Comparison of ENCODE assay signal across 7 cellular contexts in genomic region chr5:138352722-138353549, GRCh38. TPM values are rescaled to one million over a fixed set of nuclear protein-coding genes. Genes with fewer than 3 reads are reported as not detected.
DNase-seq lines count a peak whose midpoint lies in the region; ATAC-seq and TF ChIP-seq lines count a peak whose summit lies in the region.

No MANE protein-coding gene starts in this region.

- intact Hi-C loops in activated CD4-positive, alpha-beta T cell treated with anti-CD3 and anti-CD28 coated beads, Interleukin-2, amount 10 ng/mL, durations not matched to agents 24 days and 14 days (cut with micrococcal nuclease) = loop anchor here (1.0 to 2.0 kb wide), 4 partner anchors 15 to 222 kb away; partner anchors contain the start of genes CDC23, ETF1, FAM53C and HSPA9
- intact Hi-C loops in lower lobe of right lung (cut with DNase I) = no loop called here

- H3K9me3 Mint-ChIP-seq in activated CD4-positive, alpha-beta T cell treated with anti-CD3 and anti-CD28 coated beads, Interleukin-2, amount 10 ng/mL, durations not matched to agents 24 days and 14 days = peaks cover 4% of the 10 kb centered on the region

- H3K9me3 ChIP-seq in lower lobe of right lung = no peaks in the 10 kb centered on the region

- H3K27ac Mint-ChIP-seq in activated CD4-positive, alpha-beta T cell treated with anti-CD3 and anti-CD28 coated beads, Interleukin-2, amount 10 ng/mL, durations not matched to agents 24 days and 14 days = peak overlapping the region; percentile 95

- peaks cover 15% of the 10 kb centered on the region for H3K36me3 ChIP-seq in lower lobe of right lung

- no peaks in the 10 kb centered on the region for H3K27me3 ChIP-seq in lower lobe of right lung (ENCODE audit: low read depth)

- TF ChIP-seq CTCF in lower lobe of right lung (IDR thresholded peaks at IDR 0.05) = peak; percentile 44

- peak overlapping the region; percentile 98 for H3K27ac ChIP-seq in lower lobe of right lung

- peaks cover 29% of the 10 kb centered on the region for H3K4me1 ChIP-seq in lower lobe of right lung

- peak overlapping the region; percentile 95 for H3K4me3 Mint-ChIP-seq in activated CD4-positive, alpha-beta T cell treated with anti-CD3 and anti-CD28 coated beads, Interleukin-2, amount 10 ng/mL, durations not matched to agents 24 days and 14 days

- DNase-seq in NCI-H146 (lab: John Stamatoyannopoulos, UW) = peak; percentile 65
- peak; percentile 93 for DNase-seq in activated CD4-positive, alpha-beta T cell treated with anti-CD3 and anti-CD28 coated beads, Interleukin-2, amount 10 ng/mL, durations not matched to agents 24 days and 14 days
- DNase-seq in dermis blood vessel endothelial cell = peak; percentile 67
- peak; percentile 78 for DNase-seq in lower lobe of right lung
- peak; percentile 43 to 52 (median 48) for DNase-seq in stimulated activated CD4-positive, alpha-beta T cell treated with anti-CD3 and anti-CD28 coated beads, TNF-alpha, amount 100 ng/mL, for 4 hours (ENCODE audit: low read depth in 3 of 3)

- peaks cover 10% of the 10 kb centered on the region for H3K36me3 Mint-ChIP-seq in activated CD4-positive, alpha-beta T cell treated with anti-CD3 and anti-CD28 coated beads, Interleukin-2, amount 10 ng/mL, durations not matched to agents 24 days and 14 days (ENCODE audit: low read depth)

- no peaks in the 10 kb centered on the region for H3K27me3 Mint-ChIP-seq in activated CD4-positive, alpha-beta T cell treated with anti-CD3 and anti-CD28 coated beads, Interleukin-2, amount 10 ng/mL, durations not matched to agents 24 days and 14 days

- peaks cover 36% of the 10 kb centered on the region for H3K4me1 Mint-ChIP-seq in activated CD4-positive, alpha-beta T cell treated with anti-CD3 and anti-CD28 coated beads, Interleukin-2, amount 10 ng/mL, durations not matched to agents 24 days and 14 days

- ATAC-seq in GM18499 (IDR thresholded peaks at IDR 0.05; ENCODE audit: insufficient read depth, unreplicated experiment) = peak; percentile 19
- ATAC-seq in HG02588 (IDR thresholded peaks at IDR 0.05; ENCODE audit: unreplicated experiment) = peak; percentile 44
- peak; percentile 77 to 80 for ATAC-seq in lower lobe of right lung

- H3K4me3 ChIP-seq in lower lobe of right lung = peak overlapping the region; percentile 93

RNA-seq across cellular contexts. Expression of gene KDM3B, which starts 0.5 kb away (rescaled TPM):
- total RNA-seq in activated CD4-positive, alpha-beta T cell treated with anti-CD3 and anti-CD28 coated beads, Interleukin-2, amount 10 ng/mL, durations not matched to agents 24 days and 14 days = 48.7 and 52.7 TPM in 2 replicates
- total RNA-seq in dermis blood vessel endothelial cell (52.8 and 74.3 TPM in 2 replicates), lower lobe of right lung (67.1 TPM)

RNA-seq across cellular contexts. Expression of gene FAM53C, which starts 14.9 kb away (rescaled TPM):
- 24.1 and 27.1 TPM in 2 replicates for total RNA-seq in activated CD4-positive, alpha-beta T cell treated with anti-CD3 and anti-CD28 coated beads, Interleukin-2, amount 10 ng/mL, durations not matched to agents 24 days and 14 days
- total RNA-seq in dermis blood vessel endothelial cell (28.6 and 34.3 TPM in 2 replicates), lower lobe of right lung (23.3 TPM)

RNA-seq across cellular contexts. Expression of gene CDC25C, which starts 21.3 kb away (rescaled TPM):
- 6.7 and 7.9 TPM in 2 replicates for total RNA-seq in activated CD4-positive, alpha-beta T cell treated with anti-CD3 and anti-CD28 coated beads, Interleukin-2, amount 10 ng/mL, durations not matched to agents 24 days and 14 days
- total RNA-seq in dermis blood vessel endothelial cell (2.4 and 11.3 TPM in 2 replicates), lower lobe of right lung (0.47 TPM)

Comparison
In these comparisons a context has a peak if more than half of its experiments do, and no peak if none do; other contexts are left out.
1. Peak in every context shown above with its lines: DNase-seq, ATAC-seq, H3K4me3 ChIP-seq and H3K27ac ChIP-seq.
2. ATAC-seq: peak in every context shown above with its lines; median percentile 78 in lower lobe of right lung; 44 in HG02588; 19 in GM18499.